ENCODE assay signal across 17 cellular contexts in genomic region chr14:77200406-77200985, GRCh38. TPM values are rescaled to one million over a fixed set of nuclear protein-coding genes. Genes with fewer than 3 reads are reported as not detected.
"Had no signal": no experiment of that assay in that cellular context is flagged by ENCODE, and none has a peak within 500 bp of the region (broad histone marks: within the 10 kb centered on the region; RNA-seq: fewer than 3 reads in every experiment).

No MANE protein-coding gene starts in this region.

- H3K36me3 Mint-ChIP-seq: activated naive CD4-positive, alpha-beta T cell treated with anti-CD3 and anti-CD28 coated beads, Interleukin-2, amount 50 U/mL, for 72 hours; natural killer cell treated with Interleukin-12 subunit alpha and Interleukin-12 subunit beta and Interleukin-15 and Interleukin-18, amount 100 ng/mL, for 72 hours had no signal

- ATAC-seq: activated naive CD4-positive, alpha-beta T cell treated with anti-CD3 and anti-CD28 coated beads, Interleukin-2, amount 50 U/mL, for 72 hours; natural killer cell treated with Interleukin-12 subunit alpha and Interleukin-12 subunit beta and Interleukin-15 and Interleukin-18, amount 100 ng/mL, for 72 hours; psoas muscle; sciatic nerve had no signal

- H3K4me3 Mint-ChIP-seq: activated T-cell treated with anti-CD3 and anti-CD28 coated beads, Interleukin-2, amount 50 U/mL, for 24 hours; natural killer cell treated with Interleukin-12 subunit alpha and Interleukin-12 subunit beta and Interleukin-15 and Interleukin-18, amount 100 ng/mL, for 72 hours; T-helper 2 cell treated with Interferon-gamma antibody and Interleukin-4, amounts not matched to agents 5 μg/mL and 100 μg/mL, for 36 hours had no signal

- H3K27ac ChIP-seq: psoas muscle had no signal

- H3K9me3 ChIP-seq: psoas muscle had no signal

- DNase-seq: activated CD4-positive, alpha-beta T cell treated with anti-CD3 and anti-CD28 coated beads, Interleukin-2, amount 50 U/mL, for 4 hours; activated CD4-positive, CD25-positive, alpha-beta regulatory T cell treated with anti-CD3 and anti-CD28 coated beads, Interleukin-2, amount 50 U/mL, for 72 hours; activated effector memory CD4-positive, alpha-beta T cell treated with anti-CD3 and anti-CD28 coated beads, Interleukin-2, amount 50 U/mL, for 16 hours; activated T-cell treated with anti-CD3 and anti-CD28 coated beads, Interleukin-2, amount 50 U/mL, for 24 hours; cerebellar nuclear complex; dermis blood vessel endothelial cell; mammary epithelial cell; psoas muscle; stimulated activated CD4-positive, alpha-beta T cell treated with anti-CD3 and anti-CD28 coated beads, Interleukin-12 subunit alpha, Interleukin-12 subunit beta, amount 100 ng/mL, for 4 hours; stimulated activated naive CD4-positive, alpha-beta T cell; trophoblast cell had no signal

- H3K9me3 Mint-ChIP-seq: activated naive CD4-positive, alpha-beta T cell treated with anti-CD3 and anti-CD28 coated beads, Interleukin-2, amount 50 U/mL, for 72 hours; activated T-cell treated with anti-CD3 and anti-CD28 coated beads, Interleukin-2, amount 50 U/mL, for 24 hours; natural killer cell treated with Interleukin-12 subunit alpha and Interleukin-12 subunit beta and Interleukin-15 and Interleukin-18, amount 100 ng/mL, for 72 hours; T-helper 2 cell treated with Interferon-gamma antibody and Interleukin-4, amounts not matched to agents 5 μg/mL and 100 μg/mL, for 36 hours had no signal

- H3K4me3 ChIP-seq: psoas muscle had no signal

- H3K4me1 ChIP-seq: psoas muscle had no signal

- H3K27ac Mint-ChIP-seq: activated naive CD4-positive, alpha-beta T cell treated with anti-CD3 and anti-CD28 coated beads, Interleukin-2, amount 50 U/mL, for 72 hours; activated T-cell treated with anti-CD3 and anti-CD28 coated beads, Interleukin-2, amount 50 U/mL, for 24 hours; natural killer cell treated with Interleukin-12 subunit alpha and Interleukin-12 subunit beta and Interleukin-15 and Interleukin-18, amount 100 ng/mL, for 72 hours; T-helper 2 cell treated with Interferon-gamma antibody and Interleukin-4, amounts not matched to agents 5 μg/mL and 100 μg/mL, for 36 hours had no signal

RNA-seq across cellular contexts. Expression of gene TMEM63C, which starts 18.9 kb away (rescaled TPM):
- total RNA-seq: sciatic nerve had no signal

RNA-seq across cellular contexts. Expression of gene ZDHHC22, which starts 58.9 kb away (rescaled TPM):
- total RNA-seq: activated naive CD4-positive, alpha-beta T cell treated with anti-CD3 and anti-CD28 coated beads, Interleukin-2, amount 50 U/mL, for 72 hours; dermis blood vessel endothelial cell; mammary epithelial cell; natural killer cell treated with Interleukin-12 subunit alpha and Interleukin-12 subunit beta and Interleukin-15 and Interleukin-18, amount 100 ng/mL, for 72 hours; omental fat pad; psoas muscle; sciatic nerve had no signal
- polyA plus RNA-seq: esophagus, mammary epithelial cell had no signal
